9 cellular contexts compared by ENCODE assay signal in genomic region chr12:121033625-121034349, GRCh38. TPM values are rescaled to one million over a fixed set of nuclear protein-coding genes. Genes with fewer than 3 reads are reported as not detected.
DNase-seq lines count a peak whose midpoint lies in the region; ATAC-seq and TF ChIP-seq lines count a peak whose summit lies in the region.
"Had no signal": no experiment of that assay in that cellular context is flagged by ENCODE, and none has a peak within 500 bp of the region (broad histone marks: within the 10 kb centered on the region; RNA-seq: fewer than 3 reads in every experiment).

No MANE protein-coding gene starts in this region.

- ATAC-seq in activated CD4-positive, alpha-beta T cell treated with anti-CD3 and anti-CD28 coated beads for 36 hours: peak; percentile 79
- ATAC-seq in effector memory CD8-positive, alpha-beta T cell (replicated peaks): peak; percentile 81
- no peak for ATAC-seq in HG02798 (IDR thresholded peaks at IDR 0.05; ENCODE audit: poor library complexity, unreplicated experiment)

- no peaks in the 10 kb centered on the region for H3K9me3 Mint-ChIP-seq in activated CD4-positive, alpha-beta T cell treated with anti-CD3 and anti-CD28 coated beads for 36 hours (ENCODE audit: low read depth)
- H3K9me3 Mint-ChIP-seq in effector memory CD8-positive, alpha-beta T cell: no peaks in the 10 kb centered on the region

- no peak for TF ChIP-seq CTCF in GM13977 (IDR thresholded peaks at IDR 0.05; ENCODE audit: extremely low read depth, insufficient read depth, missing control alignments)

- peaks cover 59% of the 10 kb centered on the region for H3K4me1 Mint-ChIP-seq in activated CD4-positive, alpha-beta T cell treated with anti-CD3 and anti-CD28 coated beads for 36 hours
- peaks cover 40 to 47% of the 10 kb centered on the region in 2 donors for H3K4me1 Mint-ChIP-seq in effector memory CD8-positive, alpha-beta T cell (ENCODE audit: low read depth in 2 of 2)

- intact Hi-C loops in activated CD4-positive, alpha-beta T cell treated with anti-CD3 and anti-CD28 coated beads for 36 hours (cut with DNase I, micrococcal nuclease): loop anchor here (1.0 kb wide), 2 partner anchors 17 to 27 kb away; partner anchors contain the start of gene C12orf43 (in 2 of the 2)

- CTCF ChIA-PET in activated CD4-positive, alpha-beta T cell treated with anti-CD3 and anti-CD28 coated beads for 36 hours (lab: Charles Lee): interaction anchor here (0.6 to 2.4 kb wide), 6 partner anchors 26 to 512 kb away, joined by 3 to 13 read pairs (median 4); no protein-coding TSS in a partner anchor

- no peaks in the 10 kb centered on the region for H3K27me3 Mint-ChIP-seq in activated CD4-positive, alpha-beta T cell treated with anti-CD3 and anti-CD28 coated beads for 36 hours
- H3K27me3 Mint-ChIP-seq in effector memory CD8-positive, alpha-beta T cell: no peaks in the 10 kb centered on the region

- peaks cover 18% of the 10 kb centered on the region for H3K36me3 Mint-ChIP-seq in activated CD4-positive, alpha-beta T cell treated with anti-CD3 and anti-CD28 coated beads for 36 hours (ENCODE audit: low read depth)
- H3K36me3 Mint-ChIP-seq in effector memory CD8-positive, alpha-beta T cell (ENCODE audit: insufficient read depth): peaks cover 91% of the 10 kb centered on the region

- peak overlapping the region; percentile 87 for H3K27ac Mint-ChIP-seq in activated CD4-positive, alpha-beta T cell treated with anti-CD3 and anti-CD28 coated beads for 36 hours
- H3K27ac Mint-ChIP-seq in effector memory CD8-positive, alpha-beta T cell: peak overlapping the region; percentile 95 to 97

- H3K4me3 Mint-ChIP-seq in activated CD4-positive, alpha-beta T cell treated with anti-CD3 and anti-CD28 coated beads for 36 hours: peak overlapping the region; percentile 46
- H3K4me3 Mint-ChIP-seq in effector memory CD8-positive, alpha-beta T cell: peak overlapping the region; percentile 93

- POLR2A ChIA-PET in activated CD4-positive, alpha-beta T cell treated with anti-CD3 and anti-CD28 coated beads for 36 hours (lab: Charles Lee): interaction anchor here (0.6 kb wide), 2 partner anchors 24 to 1856 kb away, joined by 3 to 4 read pairs; no protein-coding TSS in a partner anchor

- in situ Hi-C loops in GM13977 (cut with MboI; ENCODE audit: low pct_unique_long_range_greater_than_20kb, low sequenced_read_pairs, unreplicated experiment): no loop called here

- DNase-seq in HS-5 (ENCODE audit: low read depth): peak; percentile 69
- DNase-seq in activated CD4-positive, alpha-beta T cell treated with anti-CD3 and anti-CD28 coated beads for 36 hours: peak; percentile 79
- peak; percentile 54 to 62 (median 56) for DNase-seq in effector memory CD8-positive, alpha-beta T cell
- peak; percentile 39 for DNase-seq in stimulated activated CD8-positive, alpha-beta memory T cell treated with anti-CD3 and anti-CD28 coated beads, Interleukin-12 subunit alpha, Interleukin-12 subunit beta, amount 100 ng/mL, for 1 hour (ENCODE audit: low read depth)
- no peak for DNase-seq in putamen (ENCODE audit: low spot score)
- no peak for DNase-seq in GM13977 (ENCODE audit: low spot score)
- no peak for DNase-seq in SHP77 treated with DMSO at 0.1 percent for 48 hours (lab: John Stamatoyannopoulos, UW)

RNA-seq across cellular contexts. Expression of gene OASL, which starts 5.3 kb away (rescaled TPM):
- total RNA-seq in activated CD4-positive, alpha-beta T cell treated with anti-CD3 and anti-CD28 coated beads for 36 hours: 10 to 100 TPM; 13.9 to 19.6 TPM

RNA-seq across cellular contexts. Expression of gene C12orf43, which starts 17.5 kb away (rescaled TPM):
- 10 to 100 TPM; 22.8 to 23.8 TPM for total RNA-seq in activated CD4-positive, alpha-beta T cell treated with anti-CD3 and anti-CD28 coated beads for 36 hours

RNA-seq across cellular contexts. Expression of gene HNF1A, which starts 55.4 kb away (rescaled TPM):
- not detected for total RNA-seq in activated CD4-positive, alpha-beta T cell treated with anti-CD3 and anti-CD28 coated beads for 36 hours
- total RNA-seq: dermis microvascular lymphatic vessel endothelial cell had no signal

Comparison
In these comparisons a context has a peak if more than half of its experiments do, and no peak if none do; other contexts are left out.
1. DNase-seq: peak in HS-5 (single experiment), activated CD4-positive, alpha-beta T cell treated with anti-CD3 and anti-CD28 coated beads for 36 hours (single experiment), effector memory CD8-positive, alpha-beta T cell (3 of 3) and stimulated activated CD8-positive, alpha-beta memory T cell treated with anti-CD3 and anti-CD28 coated beads, Interleukin-12 subunit alpha, Interleukin-12 subunit beta, amount 100 ng/mL, for 1 hour (single experiment); none in putamen (single experiment), GM13977 (single experiment) and SHP77 treated with DMSO at 0.1 percent for 48 hours (single experiment).